ENCODE assay signal across 9 cellular contexts in genomic region chr5:123809594-123810172, GRCh38.
A peak's percentile ranks its signal among the peaks of the same experiment; 100 is the strongest.
DNase-seq lines count a peak whose midpoint lies in the region; ATAC-seq, FAIRE-seq and TF ChIP-seq lines count a peak whose summit lies in the region.
"Had no signal": no experiment of that assay in that cellular context is flagged by ENCODE, and none has a peak within 500 bp of the region (broad histone marks: within the 10 kb centered on the region; RNA-seq: fewer than 3 reads in every experiment).

No MANE protein-coding gene starts in this region.

- peak overlapping the region; percentile 25; the same call in 1 of the 2 replicates for H3K4me2 ChIP-seq in OCI-LY1 (ENCODE audit: low read length)

- H3K4me3 ChIP-seq in OCI-LY1 (ENCODE audit: low read depth, low read length, poor library complexity, severe bottlenecking), result no peak overlapping the region
- no peak overlapping the region for H3K4me3 ChIP-seq in sigmoid colon

- H3K9me3 ChIP-seq in OCI-LY1 (ENCODE audit: low read length), result no peaks in the 10 kb centered on the region
- H3K9me3 ChIP-seq in sigmoid colon, result no peaks in the 10 kb centered on the region

- TF ChIP-seq POLR2A in sigmoid colon (IDR thresholded peaks at IDR 0.05), result no peak

- H3K4me1 ChIP-seq in OCI-LY1 (ENCODE audit: insufficient read depth, low read length, severe bottlenecking) (peaks cover 82% of the 10 kb centered on the region), sigmoid colon (peaks cover 0 to 44% (median 29%) of the 10 kb centered on the region in 4 donors)

- WGBS in sigmoid colon, 2 donors, result 8 to 41% methylated on average over 7 of the region's 7 CpGs

- H3K36me3 ChIP-seq in OCI-LY1 (ENCODE audit: insufficient read depth, low read length), result no peaks in the 10 kb centered on the region
- H3K36me3 ChIP-seq in sigmoid colon, result no peaks in the 10 kb centered on the region

- intact Hi-C loops in sigmoid colon (cut with DNase I), result no loop called here

- H2AFZ ChIP-seq in OCI-LY1 (ENCODE audit: low read length), result peak overlapping the region; percentile 99

- no peak for TF ChIP-seq EP300 in sigmoid colon (IDR thresholded peaks at IDR 0.05)

- no peak for TF ChIP-seq CTCF in OCI-LY1 (IDR thresholded peaks at IDR 0.05; ENCODE audit: low read length)
- TF ChIP-seq CTCF in sigmoid colon (IDR thresholded peaks at IDR 0.05), result no peak

- ATAC-seq in GM21528 (IDR thresholded peaks at IDR 0.05; ENCODE audit: low FRiP score, unreplicated experiment), result no peak
- ATAC-seq: activated CD4-positive, alpha-beta T cell treated with anti-CD3 and anti-CD28 coated beads for 36 hours had no signal

- H3K9ac ChIP-seq in OCI-LY1 (ENCODE audit: low read length), result peak overlapping the region; percentile 24; the same call in 1 of the 2 replicates

- H3F3A ChIP-seq in OCI-LY1 (ENCODE audit: insufficient read depth, low read length), result peaks cover 7% of the 10 kb centered on the region; the same call in 1 of the 2 replicates

- H3K9me2 ChIP-seq in OCI-LY1 (ENCODE audit: low read depth, low read length), result no peaks in the 10 kb centered on the region

- no peaks in the 10 kb centered on the region for H3K27me3 ChIP-seq in OCI-LY1 (ENCODE audit: insufficient read depth, low read length)
- H3K27me3 ChIP-seq in sigmoid colon, result no peaks in the 10 kb centered on the region

- FAIRE-seq in islet of Langerhans (lab: Jason Lieb, UNC), result peak; percentile 94

- H3K27ac ChIP-seq in OCI-LY1 (ENCODE audit: low read depth, low read length, poor library complexity, severe bottlenecking) (peak overlapping the region; percentile 77), sigmoid colon (no peak overlapping the region)

- H4K20me1 ChIP-seq in OCI-LY1 (ENCODE audit: insufficient read depth, low read length), result no peaks in the 10 kb centered on the region

- DNase-seq in COR-L47 (lab: John Stamatoyannopoulos, UW) (peak; percentile 94), NCI-H1436 treated with DMSO at 0.1 percent for 48 hours (lab: John Stamatoyannopoulos, UW) (peak; percentile 96), AML-193 (lab: John Stamatoyannopoulos, UW) (no peak), sigmoid colon (no peak)
- DNase-seq in activated CD4-positive, alpha-beta T cell treated with anti-CD3 and anti-CD28 coated beads for 4 hours, result no peak
- DNase-seq: activated CD4-positive, alpha-beta T cell treated with anti-CD3 and anti-CD28 coated beads for 36 hours had no signal

- no peaks in the 10 kb centered on the region for H3K79me2 ChIP-seq in OCI-LY1 (ENCODE audit: insufficient read depth, low read length)

Comparison
In these comparisons a context has a peak if more than half of its experiments do, and no peak if none do; other contexts are left out.
1. DNase-seq: peak in COR-L47 (single experiment) and NCI-H1436 treated with DMSO at 0.1 percent for 48 hours (single experiment); none in AML-193 (0 of 2), activated CD4-positive, alpha-beta T cell treated with anti-CD3 and anti-CD28 coated beads for 4 hours (0 of 2) and sigmoid colon (single experiment).